In genomic region chr1:235013512-235013911, GRCh38 we compare ENCODE assay signal across 10 cellular contexts.
A peak's percentile ranks its signal among the peaks of the same experiment; 100 is the strongest.
DNase-seq lines count a peak whose midpoint lies in the region; ATAC-seq and TF ChIP-seq lines count a peak whose summit lies in the region.
"Had no signal": no experiment of that assay in that cellular context is flagged by ENCODE, and none has a peak within 500 bp of the region (broad histone marks: within the 10 kb centered on the region; RNA-seq: fewer than 3 reads in every experiment).

No MANE protein-coding gene starts in this region.

- H2BK20ac ChIP-seq in H9 (ENCODE audit: low read depth, low read length, poor library complexity, severe bottlenecking): no peak overlapping the region

- H2AFZ ChIP-seq in H9 (ENCODE audit: low read length): no peak overlapping the region

- no peak overlapping the region for H3K4me3 ChIP-seq in left ventricle myocardium inferior

- no peak overlapping the region for H3K18ac ChIP-seq in H9 (ENCODE audit: insufficient read length, low read depth, low read length)

- no peaks in the 10 kb centered on the region for H3K36me3 ChIP-seq in left ventricle myocardium inferior

- no CpG with 5 or more reads among the region's 3 CpGs for WGBS in H9 (ENCODE audit: extremely low coverage, insufficient read length, low lambda C conversion rate)

- intact Hi-C loops in left ventricle myocardium superior (cut with micrococcal nuclease): no loop called here
- intact Hi-C loops in left ventricle myocardium inferior (cut with micrococcal nuclease): no loop called here

- H3K9ac ChIP-seq in H9 (ENCODE audit: extremely low read depth, insufficient read length, low read length): no peak overlapping the region

- H2BK15ac ChIP-seq in H9 (ENCODE audit: low read depth, low read length): no peak overlapping the region

- H2BK12ac ChIP-seq in H9 (ENCODE audit: insufficient read length, low read depth, low read length): no peak overlapping the region

- peaks cover 7% of the 10 kb centered on the region for H3K9me3 ChIP-seq in left ventricle myocardium inferior (replicated peaks)
- no peaks in the 10 kb centered on the region for H3K9me3 ChIP-seq in H9 (ENCODE audit: control insufficient read depth, low read depth, low read length)

- no peak overlapping the region for H2BK5ac ChIP-seq in H9 (ENCODE audit: insufficient read length, low read length)

- peaks cover 16% of the 10 kb centered on the region for H3K4me1 ChIP-seq in left ventricle myocardium inferior
- no peaks in the 10 kb centered on the region for H3K4me1 ChIP-seq in H9 (ENCODE audit: insufficient read depth, low read length)

- H3K4me3 Mint-ChIP-seq in activated naive CD8-positive, alpha-beta T cell: no peak overlapping the region
- H3K4me3 Mint-ChIP-seq in naive B cell: peak overlapping the region in 1 of 8 donors; percentile 67
- H3K4me3 Mint-ChIP-seq in H9: no peak overlapping the region

- no peaks in the 10 kb centered on the region for H3K79me1 ChIP-seq in H9 (ENCODE audit: insufficient read depth, low read depth, low read length, poor library complexity, severe bottlenecking)

- H3K27ac ChIP-seq in left ventricle myocardium inferior (replicated peaks) (no peak overlapping the region), H9 (ENCODE audit: insufficient read length, low read depth, low read length) (no peak overlapping the region)
- H3K27ac ChIP-seq: C4-2B had no signal

- no peak overlapping the region for H3K4ac ChIP-seq in H9 (ENCODE audit: low read depth, low read length)

- peak overlapping the region; percentile 96 for H3K27ac Mint-ChIP-seq in activated naive CD8-positive, alpha-beta T cell
- H3K27ac Mint-ChIP-seq in naive B cell (peak overlapping the region; percentile 38 to 100 (median 98)), H9 (no peak overlapping the region)

- H3K23ac ChIP-seq in H9 (ENCODE audit: insufficient read length, low read depth, low read length): no peak overlapping the region

- no peaks in the 10 kb centered on the region for H3K79me2 ChIP-seq in H9 (ENCODE audit: insufficient read depth, low read length)

- H3K56ac ChIP-seq in H9 (ENCODE audit: insufficient read length, low read depth, low read length): no peak overlapping the region

- peaks cover 3% of the 10 kb centered on the region for H3K36me3 Mint-ChIP-seq in activated naive CD8-positive, alpha-beta T cell
- H3K36me3 Mint-ChIP-seq in naive B cell (no peaks in the 10 kb centered on the region), H9 (ENCODE audit: insufficient read depth in 1 of 3, low read depth in 3 of 3) (no peaks in the 10 kb centered on the region)

- H4K91ac ChIP-seq in H9 (ENCODE audit: insufficient read length, low read depth, low read length): no peak overlapping the region

- H2BK120ac ChIP-seq in H9 (ENCODE audit: low read depth, low read length, poor library complexity, severe bottlenecking): no peak overlapping the region

- no peaks in the 10 kb centered on the region for H4K20me1 ChIP-seq in H9 (ENCODE audit: control insufficient read depth, insufficient read depth, insufficient read length)

- no peaks in the 10 kb centered on the region for H3K27me3 Mint-ChIP-seq in activated naive CD8-positive, alpha-beta T cell
- H3K27me3 Mint-ChIP-seq in naive B cell: no peaks in the 10 kb centered on the region
- H3K27me3 Mint-ChIP-seq in H9 (ENCODE audit: low read depth): no peaks in the 10 kb centered on the region; the same call in none of the 2 replicates

- no peak overlapping the region for H3K4me2 ChIP-seq in H9 (ENCODE audit: insufficient read depth, insufficient read length, low read length)

- no peak overlapping the region for H4K5ac ChIP-seq in H9 (ENCODE audit: insufficient read length, low read depth, low read length)

- no peak overlapping the region for H3K14ac ChIP-seq in H9 (ENCODE audit: insufficient read depth, low read length)

- DNase-seq in left ventricle myocardium superior (no peak), left ventricle myocardium inferior (no peak), naive B cell (no peak), HUDEP-2 (lab: John Stamatoyannopoulos, UW; ENCODE audit: unreplicated experiment in 76 of 76) (no peak), H9 (no peak), NCI-H1436 (lab: John Stamatoyannopoulos, UW) (no peak)
- DNase-seq: left colon had no signal

- no peak overlapping the region for H3T11ph ChIP-seq in H9 (ENCODE audit: low read length)

- no peak overlapping the region for H2AK5ac ChIP-seq in H9 (ENCODE audit: insufficient read length, low read length)

- ATAC-seq in left ventricle myocardium superior (peak; percentile 15), naive B cell (ENCODE audit: low read depth in 2 of 2) (no peak), HG02798 (IDR thresholded peaks at IDR 0.05; ENCODE audit: poor library complexity, unreplicated experiment) (no peak)
- ATAC-seq: left colon had no signal

- H3K27me3 ChIP-seq in left ventricle myocardium inferior (ENCODE audit: low read depth): no peaks in the 10 kb centered on the region
- no peaks in the 10 kb centered on the region; the same call in 1 of the 2 replicates for H3K27me3 ChIP-seq in H9 (ENCODE audit: insufficient read depth, low read length)

- H3K4me1 Mint-ChIP-seq in activated naive CD8-positive, alpha-beta T cell (ENCODE audit: low read depth): peaks cover 85% of the 10 kb centered on the region
- H3K4me1 Mint-ChIP-seq in naive B cell: peaks cover 46 to 76% (median 60%) of the 10 kb centered on the region in 3 donors
- H3K4me1 Mint-ChIP-seq in H9: peaks cover 31% of the 10 kb centered on the region in 2 experiments

- peaks cover 4% of the 10 kb centered on the region for H3K9me3 Mint-ChIP-seq in activated naive CD8-positive, alpha-beta T cell (ENCODE audit: low read depth)
- peaks cover 0 to 3% (median 0%) of the 10 kb centered on the region in 7 donors for H3K9me3 Mint-ChIP-seq in naive B cell
- peaks cover 0 to 2% of the 10 kb centered on the region in 2 experiments; a peak in 2 of 5 replicates for H3K9me3 Mint-ChIP-seq in H9

- no peaks in the 10 kb centered on the region for H3K23me2 ChIP-seq in H9 (ENCODE audit: insufficient read length, low read depth, low read length, poor library complexity, severe bottlenecking)

- TF ChIP-seq CTCF in left ventricle myocardium inferior (IDR thresholded peaks at IDR 0.05; ENCODE audit: borderline replicate concordance): no peak
- no peak for TF ChIP-seq CTCF in H9 (conservative IDR thresholded peaks at IDR 0.05)

- no peak overlapping the region for H4K8ac ChIP-seq in H9 (replicated peaks; ENCODE audit: insufficient read length, low read depth, low read length)

Comparison
In these comparisons a context has a peak if more than half of its experiments do, and no peak if none do; other contexts are left out.
1. H3K27ac Mint-ChIP-seq: peak in activated naive CD8-positive, alpha-beta T cell (single experiment) and naive B cell (6 of 6); none in H9 (0 of 3).